ENCODE assay signal across 28 cellular contexts in genomic region chr9:85466834-85467233, GRCh38.
"Had no signal": no experiment of that assay in that cellular context is flagged by ENCODE, and none has a peak within 500 bp of the region (broad histone marks: within the 10 kb centered on the region; RNA-seq: fewer than 3 reads in every experiment).

No MANE protein-coding gene starts in this region.

- H3K27ac ChIP-seq: epithelial cell of prostate, foreskin keratinocyte, gastroesophageal sphincter, heart right ventricle, lower lobe of right lung, prostate gland, right atrium auricular region, suprapubic skin, vagina had no signal

- DNase-seq: cortex of kidney; effector memory CD8-positive, alpha-beta T cell; foreskin keratinocyte; glutamatergic neuron; heart right ventricle; hippocampal formation; left ventricle myocardium superior; lower lobe of right lung; mucosa of descending colon; naive B cell; nucleus accumbens; stimulated activated CD4-positive, alpha-beta T cell treated with anti-CD3 and anti-CD28 coated beads, Interleukin-12 subunit alpha, Interleukin-12 subunit beta, amount 100 ng/mL, for 4 hours; stimulated activated CD4-positive, alpha-beta T cell treated with anti-CD3 and anti-CD28 coated beads, Interleukin-1b, Interleukin-23, amount 100 ng/mL, for 48 hours; stimulated activated CD4-positive, alpha-beta T cell treated with anti-CD3 and anti-CD28 coated beads, Interleukin-4, amount 100 ng/mL, for 1 hour; stimulated activated CD8-positive, alpha-beta memory T cell treated with anti-CD3 and anti-CD28 coated beads, Interleukin-4, amount 100 ng/mL, for 48 hours; stimulated activated naive CD4-positive, alpha-beta T cell; stimulated activated naive CD8-positive, alpha-beta T cell treated with anti-CD3 and anti-CD28 coated beads, Interleukin-15, amount 100 ng/mL, for 72 hours; trophoblast cell had no signal

- H3K9me3 Mint-ChIP-seq: effector memory CD8-positive, alpha-beta T cell; natural killer cell treated with Interleukin-12 subunit alpha and Interleukin-12 subunit beta and Interleukin-15 and Interleukin-18, amount 100 ng/mL, for 72 hours; stimulated activated naive CD8-positive, alpha-beta T cell treated with anti-CD3 and anti-CD28 coated beads, Interleukin-15, amount 100 ng/mL, for 72 hours had no signal

- ATAC-seq: effector memory CD8-positive, alpha-beta T cell; esophagus mucosa; foreskin keratinocyte; gastroesophageal sphincter; heart right ventricle; left ventricle myocardium superior; lower lobe of right lung; mucosa of descending colon; natural killer cell treated with Interleukin-12 subunit alpha and Interleukin-12 subunit beta and Interleukin-15 and Interleukin-18, amount 100 ng/mL, for 72 hours; sciatic nerve; stimulated activated naive CD8-positive, alpha-beta T cell treated with anti-CD3 and anti-CD28 coated beads, Interleukin-15, amount 100 ng/mL, for 72 hours had no signal

- H3K4me3 ChIP-seq: gastroesophageal sphincter, heart right ventricle, lower lobe of right lung, mucosa of descending colon, prostate gland, right atrium auricular region, smooth muscle cell, suprapubic skin, vagina had no signal

- H3K4me1 ChIP-seq: foreskin keratinocyte, gastroesophageal sphincter, heart right ventricle, lower lobe of right lung, prostate gland, right atrium auricular region, suprapubic skin, vagina had no signal

- H3K9me3 ChIP-seq: gastroesophageal sphincter, heart right ventricle, lower lobe of right lung, mucosa of descending colon, prostate gland, right atrium auricular region, suprapubic skin, vagina had no signal

- H3K36me3 ChIP-seq: gastroesophageal sphincter, heart right ventricle, lower lobe of right lung, prostate gland, right atrium auricular region, suprapubic skin, vagina had no signal

- H3K27ac Mint-ChIP-seq: effector memory CD8-positive, alpha-beta T cell; naive B cell; natural killer cell treated with Interleukin-12 subunit alpha and Interleukin-12 subunit beta and Interleukin-15 and Interleukin-18, amount 100 ng/mL, for 72 hours; stimulated activated naive CD8-positive, alpha-beta T cell treated with anti-CD3 and anti-CD28 coated beads, Interleukin-15, amount 100 ng/mL, for 72 hours had no signal

- H3K4me2 ChIP-seq: smooth muscle cell had no signal

- H3K4me3 Mint-ChIP-seq: effector memory CD8-positive, alpha-beta T cell; naive B cell; natural killer cell treated with Interleukin-12 subunit alpha and Interleukin-12 subunit beta and Interleukin-15 and Interleukin-18, amount 100 ng/mL, for 72 hours; stimulated activated naive CD8-positive, alpha-beta T cell treated with anti-CD3 and anti-CD28 coated beads, Interleukin-15, amount 100 ng/mL, for 72 hours had no signal

- H3K36me3 Mint-ChIP-seq: naive B cell; natural killer cell treated with Interleukin-12 subunit alpha and Interleukin-12 subunit beta and Interleukin-15 and Interleukin-18, amount 100 ng/mL, for 72 hours had no signal

- H3K27me3 ChIP-seq: foreskin keratinocyte, gastroesophageal sphincter, heart right ventricle, right atrium auricular region, vagina had no signal

- H3K4me1 Mint-ChIP-seq: naive B cell; stimulated activated naive CD8-positive, alpha-beta T cell treated with anti-CD3 and anti-CD28 coated beads, Interleukin-15, amount 100 ng/mL, for 72 hours had no signal
